12 cellular contexts compared by ENCODE assay signal in genomic region chr2:212905640-212906201, GRCh38.
DNase-seq lines count a peak whose midpoint lies in the region; ATAC-seq and TF ChIP-seq lines count a peak whose summit lies in the region.
"Had no signal": no experiment of that assay in that cellular context is flagged by ENCODE, and none has a peak within 500 bp of the region (broad histone marks: within the 10 kb centered on the region; RNA-seq: fewer than 3 reads in every experiment).

No MANE protein-coding gene starts in this region.

- TF ChIP-seq POLR2A in Peyer's patch (IDR thresholded peaks at IDR 0.05): no peak

- H3K9me3 ChIP-seq in Peyer's patch: no peaks in the 10 kb centered on the region
- H3K9me3 ChIP-seq: BLaER1, right lobe of liver had no signal

- H3K27me3 ChIP-seq in ACC112 (ENCODE audit: insufficient read depth, low read length) (no peaks in the 10 kb centered on the region), brain microvascular endothelial cell (replicated peaks) (no peaks in the 10 kb centered on the region), Peyer's patch (no peaks in the 10 kb centered on the region)
- H3K27me3 ChIP-seq: BLaER1, right lobe of liver had no signal

- in situ Hi-C loops in brain microvascular endothelial cell (cut with HindIII; ENCODE audit: low pct_ligation_motif_present, low sequenced_read_pairs): no loop called here

- H3K27ac ChIP-seq in ACC112 (ENCODE audit: low read depth, low read length) (peak overlapping the region; percentile 16; the same call in 1 of the 2 replicates), brain microvascular endothelial cell (no peak overlapping the region), Peyer's patch (no peak overlapping the region)
- H3K27ac ChIP-seq: BLaER1, right lobe of liver had no signal

- H3K79me2 ChIP-seq in ACC112 (ENCODE audit: control insufficient read depth, insufficient read depth, low read length, unreplicated experiment): no peaks in the 10 kb centered on the region

- H3K4me1 ChIP-seq in ACC112 (ENCODE audit: control insufficient read depth, insufficient read depth, low read length, unreplicated experiment) (peaks cover 14% of the 10 kb centered on the region), Peyer's patch (no peaks in the 10 kb centered on the region)
- H3K4me1 ChIP-seq: BLaER1, right lobe of liver had no signal

- H2AFZ ChIP-seq in ACC112 (ENCODE audit: low read length, unreplicated experiment): no peak overlapping the region

- ATAC-seq in HG03196 (IDR thresholded peaks at IDR 0.05; ENCODE audit: unreplicated experiment): no peak
- no peak for ATAC-seq in HG03097 (IDR thresholded peaks at IDR 0.05; ENCODE audit: low FRiP score, unreplicated experiment)
- ATAC-seq: Panc1 had no signal

- no peak for TF ChIP-seq CTCF in brain microvascular endothelial cell (IDR thresholded peaks at IDR 0.05; ENCODE audit: low read depth, low read length, missing control alignments)
- TF ChIP-seq CTCF in Peyer's patch (IDR thresholded peaks at IDR 0.05): no peak

- H3K4me3 ChIP-seq in ACC112 (ENCODE audit: low read depth, low read length) (no peak overlapping the region), brain microvascular endothelial cell (ENCODE audit: low read depth, low read length) (no peak overlapping the region), Peyer's patch (no peak overlapping the region)
- H3K4me3 ChIP-seq: BLaER1, right lobe of liver had no signal

- H3K36me3 ChIP-seq in ACC112 (ENCODE audit: insufficient read depth, low read length): no peaks in the 10 kb centered on the region
- H3K36me3 ChIP-seq in brain microvascular endothelial cell (replicated peaks): no peaks in the 10 kb centered on the region
- H3K36me3 ChIP-seq in Peyer's patch: no peaks in the 10 kb centered on the region
- H3K36me3 ChIP-seq: BLaER1, right lobe of liver had no signal

- DNase-seq in LoVo (ENCODE audit: low spot score) (peak; percentile 74), brain microvascular endothelial cell (peak; percentile 35), kidney tubule cell (ENCODE audit: low spot score) (peak; percentile 89), Peyer's patch (no peak), COR-L47 (lab: John Stamatoyannopoulos, UW) (no peak)
- DNase-seq: activated effector memory CD4-positive, alpha-beta T cell treated with Interleukin-2 at 50 U/mL for 16 hours; right lobe of liver had no signal

Comparison
In these comparisons a context has a peak if more than half of its experiments do, and no peak if none do; other contexts are left out.
1. DNase-seq: peak in LoVo (single experiment), brain microvascular endothelial cell (single experiment) and kidney tubule cell (single experiment); none in Peyer's patch (0 of 3) and COR-L47 (single experiment).